In the genomic region with DNA sequence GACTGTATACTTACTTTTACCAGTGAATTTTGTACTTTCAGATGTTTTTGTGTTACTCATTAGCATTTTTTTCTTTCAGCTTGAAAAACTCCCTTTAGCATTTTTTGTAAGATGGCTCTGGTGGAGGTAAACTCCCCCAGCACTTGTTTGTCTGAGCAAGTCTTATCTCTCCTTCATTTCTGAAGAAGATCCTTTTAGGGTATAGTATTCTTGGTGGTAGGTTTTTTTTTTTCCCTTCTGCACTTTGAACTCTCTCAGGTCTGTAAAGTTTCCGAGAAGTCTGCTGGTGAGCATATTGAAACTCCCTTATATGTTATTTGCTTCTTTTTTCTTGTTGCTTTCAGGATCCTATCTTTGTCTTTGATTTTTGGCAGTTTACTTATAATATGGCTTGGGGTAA, we compare ENCODE assay signal across 8 cellular contexts. TPM values are rescaled to one million over a fixed set of nuclear protein-coding genes. Genes with fewer than 3 reads are reported as not detected.
"Had no signal": no experiment of that assay in that cellular context is flagged by ENCODE, and none has a peak within 500 bp of the region (broad histone marks: within the 10 kb centered on the region; RNA-seq: fewer than 3 reads in every experiment).

No MANE protein-coding gene starts in this region.

- DNase-seq: GDM1, GF-D8 had no signal

- H3K4me3 ChIP-seq: GM12878 had no signal

- FAIRE-seq: GM12878, GM12891, GM12892, GM18507, GM19239 had no signal

- ATAC-seq: GM12878 had no signal

RNA-seq across cellular contexts. Expression of a gene that starts 35.1 kb away (rescaled TPM):
- total RNA-seq: GM12878 had no signal
- polyA plus RNA-seq: GM12878 had no signal

RNA-seq across cellular contexts. Expression of a gene that starts 48.6 kb away (rescaled TPM):
- total RNA-seq: G401, GM12878 had no signal
- polyA plus RNA-seq: GM12878 had no signal

RNA-seq across cellular contexts. Expression of a gene that starts 58.6 kb away (rescaled TPM):
- total RNA-seq: GM12878 had no signal
